In genomic region chr13:66847541-66847940, GRCh38 we compare ENCODE assay signal across 33 cellular contexts.
"Had no signal": no experiment of that assay in that cellular context is flagged by ENCODE, and none has a peak within 500 bp of the region (broad histone marks: within the 10 kb centered on the region; RNA-seq: fewer than 3 reads in every experiment).

No MANE protein-coding gene starts in this region.

- FAIRE-seq: astrocyte, bronchial epithelial cell, colon had no signal

- H3K36me3 ChIP-seq: adrenal gland, ascending aorta, brain microvascular endothelial cell, breast epithelium, cardiac muscle cell had no signal

- H3K4me3 ChIP-seq: adrenal gland, ascending aorta, body of pancreas, breast epithelium, cardiac muscle cell had no signal

- H3K27ac ChIP-seq: adrenal gland, ascending aorta, body of pancreas, brain microvascular endothelial cell, breast epithelium, cardiac muscle cell had no signal

- H3K27me3 ChIP-seq: adrenal gland, ascending aorta, body of pancreas, brain microvascular endothelial cell, breast epithelium, cardiac muscle cell had no signal

- H3K4me1 ChIP-seq: adrenal gland, ascending aorta, body of pancreas, breast epithelium had no signal

- DNase-seq: activated effector memory CD4-positive, alpha-beta T cell treated with anti-CD3 and anti-CD28 coated beads, Interleukin-2, amount 50 U/mL, for 16 hours; activated effector memory CD4-positive, alpha-beta T cell treated with Interleukin-2 at 50 U/mL for 16 hours; activated gamma-delta T cell; activated gamma-delta T cell treated with Interleukin-2 at 50 U/mL for 16 hours; activated naive CD4-positive, alpha-beta T cell; activated naive CD4-positive, alpha-beta T cell treated with anti-CD3 and anti-CD28 coated beads for 36 hours; activated naive CD4-positive, alpha-beta T cell treated with anti-CD3 and anti-CD28 coated beads, Interleukin-2, amount 10 ng/mL, durations not matched to agents 7 days and 5 days; activated naive CD4-positive, alpha-beta T cell treated with anti-CD3 and anti-CD28 coated beads, Interleukin-2, amount 50 U/mL, for 16 hours; activated naive CD4-positive, alpha-beta T cell treated with Interleukin-2 at 50 U/mL for 16 hours; activated naive CD8-positive, alpha-beta T cell treated with anti-CD3 and anti-CD28 coated beads for 36 hours; activated naive CD8-positive, alpha-beta T cell treated with anti-CD3 and anti-CD28 coated beads, Interleukin-2, amount 10 ng/mL, durations not matched to agents 7 days and 5 days; activated naive CD8-positive, alpha-beta T cell treated with anti-CD3 and anti-CD28 coated beads, Interleukin-2, amount 50 U/mL, for 24 hours; activated T-cell treated with anti-CD3 and anti-CD28 coated beads, Interleukin-2, amount 50 U/mL, for 4 hours; activated T-cell treated with anti-CD3 and anti-CD28 coated beads, Interleukin-2, amount 50 U/mL, for 48 hours; activated T-cell treated with anti-CD3 and anti-CD28 coated beads, Interleukin-2, amount 50 U/mL, for 72 hours; adrenal gland; amniotic stem cell; amygdala; anterior cingulate cortex; aorta; body of pancreas; brain microvascular endothelial cell; caudate nucleus; central memory CD4-positive, alpha-beta T cell; cerebellar nuclear complex had no signal

- ATAC-seq: activated naive CD4-positive, alpha-beta T cell treated with anti-CD3 and anti-CD28 coated beads, Interleukin-2, amount 50 U/mL, for 72 hours; activated naive CD8-positive, alpha-beta T cell treated with anti-CD3 and anti-CD28 coated beads, Interleukin-2, amount 50 U/mL, for 24 hours; activated T-cell treated with anti-CD3 and anti-CD28 coated beads, Interleukin-2, amount 50 U/mL, for 4 hours; activated T-cell treated with anti-CD3 and anti-CD28 coated beads, Interleukin-2, amount 50 U/mL, for 72 hours; activated T-helper 17 cell treated with anti-CD3 and anti-CD28 coated beads, Interleukin-2, amount 50 U/mL, for 72 hours; body of pancreas had no signal

- H3K9me3 ChIP-seq: adrenal gland, ascending aorta, body of pancreas, breast epithelium had no signal
